ENCODE assay signal across 8 cellular contexts in genomic region chr17:81860756-81861568, GRCh38. TPM values are rescaled to one million over a fixed set of nuclear protein-coding genes. Genes with fewer than 3 reads are reported as not detected.
A peak's percentile ranks its signal among the peaks of the same experiment; 100 is the strongest.
DNase-seq lines count a peak whose midpoint lies in the region; ATAC-seq and TF ChIP-seq lines count a peak whose summit lies in the region.

No MANE protein-coding gene starts in this region.

- peak overlapping the region; percentile 87 for H3K4me3 ChIP-seq in GM06990 (replicated peaks; ENCODE audit: low read depth, low read length)
- peak overlapping the region; percentile 80 for H3K4me3 ChIP-seq in NB4 (ENCODE audit: low read depth, low read length)
- H3K4me3 ChIP-seq in neutrophil (ENCODE audit: low read depth in 1 of 2, low read length in 1 of 2): peak overlapping the region; percentile 76 to 81

- no peaks in the 10 kb centered on the region for H3K9me3 ChIP-seq in neutrophil

- H3K27me3 ChIP-seq in GM06990 (replicated peaks; ENCODE audit: control insufficient read depth, insufficient read depth, low read length) (no peaks in the 10 kb centered on the region), neutrophil (no peaks in the 10 kb centered on the region)

- peak; percentile 82 for TF ChIP-seq POLR2A in NB4 (IDR thresholded peaks at IDR 0.05; ENCODE audit: extremely low read depth, insufficient read length)

- DNase-seq in GM06990 (ENCODE audit: extremely low read depth, insufficient read length) (peak; percentile 100), NB4 (ENCODE audit: low read depth) (peak; percentile 100), SK-N-DZ (ENCODE audit: low spot score) (peak; percentile 100), germinal center (ENCODE audit: low spot score) (peak; percentile 100), substantia nigra (lab: John Stamatoyannopoulos, UW) (peak; percentile 94 to 100 (median 99))
- DNase-seq in activated naive CD4-positive, alpha-beta T cell treated with anti-CD3 and anti-CD28 coated beads, Interleukin-2, amount 50 U/mL, for 16 hours: peak; percentile 98

- H3K36me3 ChIP-seq in GM06990 (ENCODE audit: control insufficient read depth, insufficient read depth, low read length) (peaks cover 33% of the 10 kb centered on the region), neutrophil (peaks cover 13% of the 10 kb centered on the region)

- peak overlapping the region; percentile 96 for H3K27ac ChIP-seq in neutrophil
- H3K27ac ChIP-seq in substantia nigra (ENCODE audit: low read depth, low read length, poor library complexity, severe bottlenecking): peak overlapping the region; percentile 69

- peak; percentile 75 for ATAC-seq in HG02571 (IDR thresholded peaks at IDR 0.05; ENCODE audit: unreplicated experiment)

- H3K4me1 ChIP-seq in neutrophil (ENCODE audit: control insufficient read depth in 1 of 2, insufficient read depth in 1 of 2, low read depth in 1 of 2, low read length in 1 of 2): peaks cover 62 to 76% of the 10 kb centered on the region in 2 experiments

- TF ChIP-seq CTCF in GM06990 (IDR thresholded peaks at IDR 0.05; ENCODE audit: insufficient read depth, low read length, poor library complexity, severe bottlenecking) (no peak), NB4 (IDR thresholded peaks at IDR 0.05; ENCODE audit: low read depth, low read length) (no peak), neutrophil (IDR thresholded peaks at IDR 0.05) (no peak)

RNA-seq across cellular contexts. Expression of gene P4HB, which starts 0.6 kb away (rescaled TPM):
- 365 and 652 TPM in 2 replicates for polyA plus RNA-seq in SK-N-DZ (2014; cell fraction: cytosol; rRNA removed)
- polyA plus RNA-seq in SK-N-DZ (2014; cell fraction: nucleus; rRNA removed): 524 and 557 TPM in 2 replicates

RNA-seq across cellular contexts. Expression of gene ARHGDIA, which starts 10.2 kb away (rescaled TPM):
- polyA plus RNA-seq in SK-N-DZ (2014; cell fraction: cytosol; rRNA removed): 156 and 163 TPM in 2 replicates
- polyA plus RNA-seq in SK-N-DZ (2014; cell fraction: nucleus; rRNA removed): 180 and 182 TPM in 2 replicates

RNA-seq across cellular contexts. Expression of gene PPP1R27, which starts 26.1 kb away (rescaled TPM):
- polyA plus RNA-seq in SK-N-DZ (2014; cell fraction: cytosol; rRNA removed): not detected in 2 replicates
- polyA plus RNA-seq in SK-N-DZ (2014; cell fraction: nucleus; rRNA removed): not detected in 2 replicates

RNA-seq across cellular contexts. Expression of gene MCRIP1, which starts 27.9 kb away (rescaled TPM):
- 261 and 310 TPM in 2 replicates for polyA plus RNA-seq in SK-N-DZ (2014; cell fraction: cytosol; rRNA removed)
- 264 and 270 TPM in 2 replicates for polyA plus RNA-seq in SK-N-DZ (2014; cell fraction: nucleus; rRNA removed)

RNA-seq across cellular contexts. Expression of gene ALYREF, which starts 30.4 kb away (rescaled TPM):
- 347 and 360 TPM in 2 replicates for polyA plus RNA-seq in SK-N-DZ (2014; cell fraction: cytosol; rRNA removed)
- polyA plus RNA-seq in SK-N-DZ (2014; cell fraction: nucleus; rRNA removed): 122 and 243 TPM in 2 replicates

Comparison
In these comparisons a context has a peak if more than half of its experiments do, and no peak if none do; other contexts are left out.
1. Peak in every context shown above with its lines: DNase-seq, ATAC-seq, H3K4me3 ChIP-seq and H3K27ac ChIP-seq.